8 cellular contexts compared by ENCODE assay signal in the genomic region with DNA sequence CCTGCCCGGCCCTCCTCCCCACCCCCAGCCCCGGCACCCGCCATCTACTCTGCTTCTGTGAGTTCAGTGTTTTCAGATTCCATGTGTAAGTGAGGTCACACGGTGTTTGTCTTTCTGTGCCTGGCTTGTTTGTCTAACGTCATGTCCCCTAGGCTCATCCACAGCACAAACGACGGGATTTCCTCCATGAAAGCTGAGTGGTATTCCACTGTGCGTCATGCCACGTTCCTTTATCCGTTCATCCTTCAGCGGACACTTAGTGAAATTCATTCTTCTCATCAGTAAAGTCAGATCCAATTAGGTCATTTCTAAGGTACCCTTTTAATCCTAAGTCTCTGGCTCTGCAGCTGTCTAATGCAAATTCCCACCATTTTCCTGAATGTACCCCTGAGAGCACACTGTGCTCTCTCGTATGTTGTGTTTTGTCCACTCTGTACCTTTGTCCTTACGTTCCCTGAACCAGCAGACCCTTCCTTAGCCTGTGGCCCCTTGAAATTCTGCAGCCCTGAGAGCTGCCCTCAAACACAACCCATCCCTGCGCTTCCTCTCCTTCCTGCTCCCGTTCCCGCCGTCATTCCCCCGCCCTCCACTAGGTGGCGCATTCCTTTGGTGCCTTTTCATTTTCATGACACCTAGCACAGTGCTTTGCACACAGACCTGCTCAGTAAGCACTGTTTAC. TPM values are rescaled to one million over a fixed set of nuclear protein-coding genes. Genes with fewer than 3 reads are reported as not detected.
DNase-seq lines count a peak whose midpoint lies in the region; ATAC-seq and TF ChIP-seq lines count a peak whose summit lies in the region.

No MANE protein-coding gene starts in this region.

- ATAC-seq in GM18511 (IDR thresholded peaks at IDR 0.05; ENCODE audit: unreplicated experiment) (peak; percentile 48), WTC11 (peak; percentile 91), GM21723 (IDR thresholded peaks at IDR 0.05; ENCODE audit: unreplicated experiment) (no peak)

- CTCF ChIA-PET in WTC11 (lab: Charles Lee) = interaction anchor here (0.6 to 2.5 kb wide), 30 partner anchors 8 to 1654 kb away, joined by 3 to 24 read pairs (median 4); a partner anchor contains a TSS

- H3K27ac Mint-ChIP-seq in WTC11 = peak overlapping the region; percentile 19

- DNase-seq in AG08395 (ENCODE audit: low spot score) = peak; percentile 69
- peak; percentile 71 for DNase-seq in NAMALWA (ENCODE audit: low spot score)
- DNase-seq in WTC11 (ENCODE audit: low spot score) = peak; percentile 87
- DNase-seq in T47D (ENCODE audit: low read depth in 1 of 2, low spot score in 1 of 2) = peak; percentile 60 to 66
- peak; percentile 23 for DNase-seq in kidney glomerular epithelial cell (lab: John Stamatoyannopoulos, UW)
- DNase-seq in stimulated activated CD4-positive, alpha-beta T cell treated with anti-CD3 and anti-CD28 coated beads, TNF-alpha, amount 100 ng/mL, for 24 hours (ENCODE audit: low read depth in 3 of 3) = peak; percentile 54 to 75 (median 62)

- no peak overlapping the region for H3K4me3 Mint-ChIP-seq in WTC11

- peak; percentile 99 for TF ChIP-seq CTCF in WTC11 (IDR thresholded peaks at IDR 0.05)

- POLR2A ChIA-PET in WTC11 (lab: Charles Lee) = no interaction called here

- H3K4me1 Mint-ChIP-seq in WTC11 = no peaks in the 10 kb centered on the region

- no peaks in the 10 kb centered on the region for H3K9me3 Mint-ChIP-seq in WTC11

- peaks cover 22% of the 10 kb centered on the region for H3K36me3 Mint-ChIP-seq in WTC11

- in situ Hi-C loops in T47D (cut with HindIII; ENCODE audit: low pct_unique_long_range_greater_than_20kb, low sequenced_read_pairs) = no loop called here

- H3K27me3 Mint-ChIP-seq in WTC11 (ENCODE audit: low read depth) = no peaks in the 10 kb centered on the region

TF ChIP-seq in WTC11, 78 proteins besides CTCF, POLR2A, EP300 and RAD21:
- no peak for TF ChIP-seq NFATC4 (CRISPR knock-in tag; IDR thresholded peaks at IDR 0.05)
- TF ChIP-seq RORB (CRISPR knock-in tag; IDR thresholded peaks at IDR 0.05) = no peak
- TF ChIP-seq ETV6 (CRISPR knock-in tag; IDR thresholded peaks at IDR 0.05) = 0 out of 2 replicates have a peak, but pooled peaks have one; percentile 36

RNA-seq across cellular contexts. Expression of a gene that starts 44.1 kb away (rescaled TPM):
- total RNA-seq in WTC11 (2021) = 72.3 to 74.5 TPM (median 72.8 TPM) in 3 replicates

RNA-seq across cellular contexts. Expression of a gene that starts 46.0 kb away (rescaled TPM):
- 22.8 to 25.0 TPM (median 23.0 TPM) in 3 replicates for total RNA-seq in WTC11 (2021)

Comparison
In these comparisons a context has a peak if more than half of its experiments do, and no peak if none do; other contexts are left out.
1. DNase-seq: peak in every context shown above with its lines; median percentile 87 in WTC11; 71 in NAMALWA; 69 in AG08395; 63 in T47D; 62 in stimulated activated CD4-positive, alpha-beta T cell treated with anti-CD3 and anti-CD28 coated beads, TNF-alpha, amount 100 ng/mL, for 24 hours; 23 in kidney glomerular epithelial cell.